In genomic region chr20:63102720-63103375, GRCh38 we compare ENCODE assay signal across 9 cellular contexts.
DNase-seq lines count a peak whose midpoint lies in the region; ATAC-seq, FAIRE-seq and TF ChIP-seq lines count a peak whose summit lies in the region.
"Had no signal": no experiment of that assay in that cellular context is flagged by ENCODE, and none has a peak within 500 bp of the region (broad histone marks: within the 10 kb centered on the region; RNA-seq: fewer than 3 reads in every experiment).

No MANE protein-coding gene starts in this region.

- no peak overlapping the region for H3K14ac ChIP-seq in mesenchymal stem cell (ENCODE audit: low read length in 2 of 2)

- peak; percentile 69 for DNase-seq in GM23248
- peak; percentile 24 for DNase-seq in activated B cell treated with CpG ODN at 0.5 μM for 24 hours
- peak; percentile 55 for DNase-seq in cerebellar cortex (ENCODE audit: low spot score)
- peak; percentile 23 for DNase-seq in mesenchymal stem cell
- peak; percentile 38 for DNase-seq in stimulated activated CD8-positive, alpha-beta memory T cell treated with anti-CD3 and anti-CD28 coated beads, Interleukin-12 subunit alpha, Interleukin-12 subunit beta, amount 100 ng/mL, for 1 hour (ENCODE audit: low read depth)
- no peak for DNase-seq in NCI-H2171 (lab: John Stamatoyannopoulos, UW)
- no peak for DNase-seq in H54 (ENCODE audit: insufficient read length, low spot score)
- no peak for DNase-seq in NCI-H1105 (lab: John Stamatoyannopoulos, UW)

- H3K27ac Mint-ChIP-seq in activated B cell treated with CpG ODN at 0.5 μM for 24 hours, result peak overlapping the region; percentile 35

- H4K91ac ChIP-seq in mesenchymal stem cell (ENCODE audit: low read length), result no peak overlapping the region

- FAIRE-seq in H54 (lab: Jason Lieb, UNC), result no peak

- H3K9me3 ChIP-seq in GM23248 (ENCODE audit: low read depth), result no peaks in the 10 kb centered on the region
- H3K9me3 ChIP-seq in mesenchymal stem cell (ENCODE audit: control insufficient read depth, low read length), result no peaks in the 10 kb centered on the region
- H3K9me3 ChIP-seq: adrenal gland had no signal

- TF ChIP-seq CTCF in activated B cell treated with CpG ODN at 0.5 μM for 24 hours (IDR thresholded peaks at IDR 0.05), result no peak

- no peak overlapping the region for H2BK15ac ChIP-seq in mesenchymal stem cell (ENCODE audit: low read depth, poor library complexity, severe bottlenecking)

- POLR2A ChIA-PET in activated B cell treated with CpG ODN at 0.5 μM for 24 hours (lab: Charles Lee), result no interaction called here

- H3K4me3 ChIP-seq in GM23248 (peak overlapping the region; percentile 83), mesenchymal stem cell (ENCODE audit: insufficient read depth in 1 of 2, low read depth in 1 of 2, low read length in 2 of 2) (peak overlapping the region; percentile 45 to 81)

- no peaks in the 10 kb centered on the region for H3K9me2 ChIP-seq in GM23248 (ENCODE audit: insufficient read depth)

- H3K9me3 Mint-ChIP-seq in activated B cell treated with CpG ODN at 0.5 μM for 24 hours, result no peaks in the 10 kb centered on the region

- peak overlapping the region; percentile 78 for H3K4me3 Mint-ChIP-seq in activated B cell treated with CpG ODN at 0.5 μM for 24 hours

- in situ Hi-C loops in GM23248 (cut with MboI), result no loop called here

- H3K4ac ChIP-seq in mesenchymal stem cell (ENCODE audit: low read depth in 1 of 2, low read length in 2 of 2), result no peak overlapping the region

- no peak overlapping the region for H2BK12ac ChIP-seq in mesenchymal stem cell (ENCODE audit: low read length in 2 of 2)

- CTCF ChIA-PET in activated B cell treated with CpG ODN at 0.5 μM for 24 hours (lab: Charles Lee), result no interaction called here

- H3K4me1 Mint-ChIP-seq in activated B cell treated with CpG ODN at 0.5 μM for 24 hours, result peaks cover 6% of the 10 kb centered on the region

- no peaks in the 10 kb centered on the region for H3K79me2 ChIP-seq in GM23248 (ENCODE audit: insufficient read depth)

- no peak for TF ChIP-seq POLR2A in H54 (IDR thresholded peaks at IDR 0.05; ENCODE audit: low read depth, low read length)

- no peak overlapping the region for H3K18ac ChIP-seq in mesenchymal stem cell (ENCODE audit: low read depth in 1 of 2, low read length in 2 of 2)

- no peak overlapping the region for H2BK120ac ChIP-seq in mesenchymal stem cell (ENCODE audit: low read depth, low read length)

- H3K27me3 ChIP-seq in GM23248 (replicated peaks; ENCODE audit: insufficient read depth) (no peaks in the 10 kb centered on the region), mesenchymal stem cell (ENCODE audit: control insufficient read depth in 1 of 2, insufficient read depth in 1 of 2, low read length in 2 of 2) (peaks cover 33 to 46% of the 10 kb centered on the region in 2 experiments)
- H3K27me3 ChIP-seq: adrenal gland had no signal

- H3K27ac ChIP-seq in GM23248 (no peak overlapping the region), mesenchymal stem cell (ENCODE audit: low read length, poor library complexity, severe bottlenecking) (no peak overlapping the region)

- no peak overlapping the region for H3K23ac ChIP-seq in mesenchymal stem cell (ENCODE audit: low read length in 2 of 2)

- no peak overlapping the region for H2AK5ac ChIP-seq in mesenchymal stem cell (ENCODE audit: low read length, severe bottlenecking)

- H3F3A ChIP-seq in GM23248 (ENCODE audit: insufficient read depth), result no peaks in the 10 kb centered on the region

- H3K27me3 Mint-ChIP-seq in activated B cell treated with CpG ODN at 0.5 μM for 24 hours, result peaks cover 4% of the 10 kb centered on the region

- H4K20me1 ChIP-seq in GM23248 (ENCODE audit: insufficient read depth), result no peaks in the 10 kb centered on the region

- 4 to 6% methylated on average over 33 of the region's 56 CpGs for WGBS in GM23248 (ENCODE audit: low coverage in 1 of 2, low lambda C conversion rate in 2 of 2, missing lambda C conversion rate in 2 of 2), 2 experiments
- 2% methylated on average over 55 of the region's 56 CpGs for WGBS in mesenchymal stem cell

- no peaks in the 10 kb centered on the region for H3K4me1 ChIP-seq in GM23248 (ENCODE audit: insufficient read depth)
- H3K4me1 ChIP-seq in mesenchymal stem cell (ENCODE audit: control insufficient read depth, insufficient read depth, low read depth, low read length), result peaks cover 15% of the 10 kb centered on the region

- H3K9ac ChIP-seq in GM23248 (peak overlapping the region; percentile 83), mesenchymal stem cell (ENCODE audit: low read length) (no peak overlapping the region)

- H3K4me2 ChIP-seq in GM23248 (ENCODE audit: unreplicated experiment), result peak overlapping the region; percentile 79
- H3K4me2 ChIP-seq in mesenchymal stem cell (ENCODE audit: low read length, poor library complexity, severe bottlenecking), result peak overlapping the region; percentile 96

- H2BK5ac ChIP-seq in mesenchymal stem cell (ENCODE audit: low read depth, low read length, poor library complexity, severe bottlenecking), result no peak overlapping the region

- peak; percentile 33 for ATAC-seq in activated B cell treated with CpG ODN at 0.5 μM for 24 hours (ENCODE audit: low read depth)

- H3K36me3 ChIP-seq in GM23248 (ENCODE audit: low read depth) (no peaks in the 10 kb centered on the region), mesenchymal stem cell (ENCODE audit: control insufficient read depth in 1 of 2, insufficient read depth in 2 of 2, low read depth in 1 of 2, low read length in 2 of 2) (no peaks in the 10 kb centered on the region)
- H3K36me3 ChIP-seq: adrenal gland had no signal

- H2AFZ ChIP-seq in GM23248 (peak overlapping the region; percentile 92), mesenchymal stem cell (ENCODE audit: low read depth, low read length) (no peak overlapping the region)

- no peak overlapping the region for H4K8ac ChIP-seq in mesenchymal stem cell (ENCODE audit: low read length)

- no peaks in the 10 kb centered on the region for H3K79me1 ChIP-seq in mesenchymal stem cell (replicated peaks; ENCODE audit: low read length, poor library complexity, severe bottlenecking)

- H3K36me3 Mint-ChIP-seq in activated B cell treated with CpG ODN at 0.5 μM for 24 hours (ENCODE audit: low read depth), result no peaks in the 10 kb centered on the region

- intact Hi-C loops in activated B cell treated with CpG ODN at 0.5 μM for 24 hours (cut with micrococcal nuclease), result loop anchor here (5.0 kb wide), 1 partner anchor 74 kb away; no protein-coding TSS in a partner anchor

Comparison
In these comparisons a context has a peak if more than half of its experiments do, and no peak if none do; other contexts are left out.
1. DNase-seq: peak in GM23248 (single experiment), activated B cell treated with CpG ODN at 0.5 μM for 24 hours (single experiment), cerebellar cortex (single experiment), mesenchymal stem cell (single experiment) and stimulated activated CD8-positive, alpha-beta memory T cell treated with anti-CD3 and anti-CD28 coated beads, Interleukin-12 subunit alpha, Interleukin-12 subunit beta, amount 100 ng/mL, for 1 hour (single experiment); none in NCI-H2171 (single experiment), H54 (single experiment) and NCI-H1105 (single experiment).